1 cellular context compared by ENCODE assay signal in the genomic region with DNA sequence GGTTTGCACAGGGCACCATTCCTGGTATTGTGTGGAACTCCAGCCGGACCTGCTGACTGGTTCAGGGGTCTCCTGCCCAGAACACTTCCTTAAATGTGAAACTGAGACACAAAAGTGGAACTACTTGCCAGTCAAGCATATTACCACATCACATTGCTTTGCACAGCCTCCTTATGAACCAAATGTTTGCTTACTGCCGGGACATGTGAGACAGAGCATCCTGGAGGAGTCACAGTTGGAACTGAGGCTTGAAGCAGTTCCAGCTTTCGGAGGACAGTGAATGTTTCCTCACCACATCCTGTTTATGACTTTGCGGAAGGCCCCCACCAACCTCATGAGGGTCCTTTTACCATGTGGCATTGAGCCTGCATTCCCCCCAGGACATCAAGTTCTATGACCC.
TF ChIP-seq lines count a peak whose summit lies in the region.

No MANE protein-coding gene starts in this region.

TF ChIP-seq in GM23338, 12 proteins besides CTCF, POLR2A, EP300 and RAD21 (continued from another document):
- TF ChIP-seq NANOG (IDR thresholded peaks at IDR 0.05; ENCODE audit: borderline replicate concordance), result no peak
